25 cellular contexts compared by ENCODE assay signal in the genomic region with DNA sequence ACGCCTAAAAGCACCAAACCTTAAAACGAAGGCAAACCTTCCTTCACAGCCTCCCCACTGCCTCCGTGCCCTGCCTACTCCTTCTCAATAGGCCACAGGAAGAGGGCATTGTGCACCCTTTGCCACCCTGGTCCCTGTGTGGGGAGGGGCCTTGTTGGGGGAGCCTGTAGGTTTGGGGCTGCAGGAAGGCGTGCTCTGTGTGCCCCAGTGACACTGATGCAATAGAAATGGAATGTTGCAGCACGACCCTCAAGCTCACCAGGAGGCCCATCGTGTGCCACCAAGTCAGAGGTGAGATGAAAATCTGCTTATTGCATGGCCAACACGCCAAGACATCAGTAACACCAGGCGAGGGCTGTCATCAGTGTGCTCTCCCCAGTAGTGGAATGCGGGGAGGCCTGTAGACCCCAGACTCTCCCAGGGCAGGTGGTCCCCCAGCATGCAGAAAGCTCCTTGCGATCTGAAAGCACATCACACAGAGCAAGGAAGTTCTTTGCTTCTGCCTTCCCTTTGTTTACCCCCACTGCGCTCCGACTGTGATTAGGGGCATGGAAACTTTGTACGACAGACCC.
A peak's percentile ranks its signal among the peaks of the same experiment; 100 is the strongest.
DNase-seq lines count a peak whose midpoint lies in the region; FAIRE-seq and TF ChIP-seq lines count a peak whose summit lies in the region.
"Had no signal": no experiment of that assay in that cellular context is flagged by ENCODE, and none has a peak within 500 bp of the region (broad histone marks: within the 10 kb centered on the region; RNA-seq: fewer than 3 reads in every experiment).

No MANE protein-coding gene starts in this region.

- no peaks in the 10 kb centered on the region for H3K36me3 Mint-ChIP-seq in Caco-2 (ENCODE audit: insufficient read depth, unreplicated experiment)
- H3K36me3 Mint-ChIP-seq: neural progenitor cell; stimulated activated memory B cell treated with anti-CD40 and anti-IgM and Interleukin-4, amounts not matched to agents 10 μg/mL and 1 μg/mL and 100 μg/mL, for 72 hours had no signal

- H3K4me1 ChIP-seq in H1 (replicated peaks in 1 of 4; ENCODE audit: control insufficient read depth in 3 of 4, insufficient read depth in 4 of 4, low read length in 3 of 4) (peaks cover 6 to 10% (median 8%) of the 10 kb centered on the region in 4 experiments), neuronal stem cell (ENCODE audit: control insufficient read depth in 2 of 2, insufficient read depth in 1 of 2, low read depth in 1 of 2, low read length in 2 of 2) (peaks cover 0 to 11% of the 10 kb centered on the region in 2 donors), vagina (peaks cover 18% of the 10 kb centered on the region), Caco-2 (no peaks in the 10 kb centered on the region), trophoblast cell (ENCODE audit: control insufficient read depth in 1 of 2, insufficient read depth in 2 of 2, low read length in 2 of 2) (peaks cover 9 to 10% of the 10 kb centered on the region in 2 experiments)
- H3K4me1 ChIP-seq: adrenal gland, colonic mucosa, neural progenitor cell, prostate gland had no signal

- H4K5ac ChIP-seq in H1 (ENCODE audit: insufficient read length, low read depth, low read length) = no peak overlapping the region

- POLR2A ChIA-PET in RWPE1 (lab: Yijun Ruan, JAX; ENCODE audit: low non-redundant PET) = no interaction called here
- POLR2A ChIA-PET in H1 (lab: Charles Lee; ENCODE audit: partially characterized antibody) = interaction anchor here (0.6 kb wide), 1 partner anchor 75 kb away, joined by 3 read pairs; no protein-coding TSS in a partner anchor
- POLR2A ChIA-PET in Caco-2 (lab: Charles Lee) = no interaction called here

- H3K79me2 ChIP-seq in H1 (ENCODE audit: control insufficient read depth in 1 of 2, insufficient read depth in 2 of 2, low read length in 2 of 2) (no peaks in the 10 kb centered on the region), trophoblast cell (ENCODE audit: control insufficient read depth, insufficient read depth, low read length, poor library complexity) (no peaks in the 10 kb centered on the region)

- H3K9me3 ChIP-seq in H1 (ENCODE audit: insufficient read depth in 2 of 2, low read depth in 1 of 2, low read length in 1 of 2) = no peaks in the 10 kb centered on the region
- H3K9me3 ChIP-seq in neuronal stem cell (replicated peaks in 1 of 2; ENCODE audit: control insufficient read depth in 2 of 2, insufficient read depth in 1 of 2, low read depth in 1 of 2, low read length in 2 of 2) = peaks cover 0 to 2% of the 10 kb centered on the region in 2 donors
- no peaks in the 10 kb centered on the region for H3K9me3 ChIP-seq in vagina
- no peaks in the 10 kb centered on the region for H3K9me3 ChIP-seq in Caco-2
- peaks cover under 1% of the 10 kb centered on the region for H3K9me3 ChIP-seq in trophoblast cell (ENCODE audit: insufficient read depth, low read depth, low read length)
- H3K9me3 ChIP-seq: adrenal gland, colonic mucosa, lower lobe of right lung, prostate gland, suprapubic skin had no signal

- TF ChIP-seq CTCF in RWPE1 (conservative IDR thresholded peaks at IDR 0.05; ENCODE audit: low read depth) = no peak
- TF ChIP-seq CTCF in H1 (IDR thresholded peaks at IDR 0.05; ENCODE audit: control extremely low read depth in 1 of 3, insufficient read depth in 1 of 3, low read depth in 1 of 3, low read length in 3 of 3) = no peak
- TF ChIP-seq CTCF in vagina (IDR thresholded peaks at IDR 0.05) = no peak
- TF ChIP-seq CTCF in Caco-2 (IDR thresholded peaks at IDR 0.05; ENCODE audit: insufficient read depth in 1 of 2, low read depth in 1 of 2, low read length in 1 of 2, severe bottlenecking in 1 of 2, unreplicated experiment in 1 of 2) = no peak

- H2AFZ ChIP-seq in H1 (ENCODE audit: low read length) (peak overlapping the region; percentile 93; the same call in 1 of the 2 replicates), neuronal stem cell (ENCODE audit: low read length) (no peak overlapping the region), trophoblast cell (ENCODE audit: insufficient read depth, low read length, poor library complexity) (no peak overlapping the region)
- H2AFZ ChIP-seq: neural progenitor cell had no signal

- no peak for TF ChIP-seq RAD21 in H1 (IDR thresholded peaks at IDR 0.05 in 1 of 2, conservative IDR thresholded peaks at IDR 0.05 in 1 of 2; ENCODE audit: low read depth in 2 of 2, low read length in 2 of 2)

- H3K27ac ChIP-seq in RWPE1 (peak overlapping the region; percentile 37), H1 (ENCODE audit: low read depth, low read length) (no peak overlapping the region), neuronal stem cell (replicated peaks; ENCODE audit: low read length) (no peak overlapping the region), vagina (peak overlapping the region; percentile 68), trophoblast cell (ENCODE audit: low read depth, low read length) (no peak overlapping the region)
- H3K27ac ChIP-seq: colonic mucosa, lower lobe of right lung, neural progenitor cell, prostate gland, suprapubic skin had no signal

- H3K79me1 ChIP-seq in H1 (ENCODE audit: low read depth, low read length) = no peaks in the 10 kb centered on the region
- no peaks in the 10 kb centered on the region for H3K79me1 ChIP-seq in neuronal stem cell (ENCODE audit: low read depth, low read length)
- H3K79me1 ChIP-seq in trophoblast cell (ENCODE audit: low read length) = no peaks in the 10 kb centered on the region

- H2BK12ac ChIP-seq in H1 (ENCODE audit: low read depth, low read length) (peak overlapping the region; percentile 52), neuronal stem cell (ENCODE audit: low read length) (peak overlapping the region; percentile 85), trophoblast cell (ENCODE audit: low read length) (no peak overlapping the region)

- no peaks in the 10 kb centered on the region for H3K9me3 Mint-ChIP-seq in Caco-2 (ENCODE audit: unreplicated experiment)
- H3K9me3 Mint-ChIP-seq: stimulated activated memory B cell treated with anti-CD40 and anti-IgM and Interleukin-4, amounts not matched to agents 10 μg/mL and 1 μg/mL and 100 μg/mL, for 72 hours; T-helper 1 cell treated with Interleukin-12 subunit alpha and Interleukin-12 subunit beta and Interleukin-4 antibody, amounts not matched to agents 30 μg/mL and 1 μg/mL, for 36 hours had no signal

- peak overlapping the region; percentile 24; the same call in 1 of the 2 replicates for H2AK5ac ChIP-seq in H1 (ENCODE audit: low read depth, low read length)
- H2AK5ac ChIP-seq in neuronal stem cell (ENCODE audit: low read depth, low read length) = peak overlapping the region; percentile 19
- no peak overlapping the region for H2AK5ac ChIP-seq in trophoblast cell (ENCODE audit: low read length)

- H2BK120ac ChIP-seq in H1 (replicated peaks; ENCODE audit: low read depth, low read length) = no peak overlapping the region
- no peak overlapping the region for H2BK120ac ChIP-seq in neuronal stem cell (ENCODE audit: low read depth, low read length)
- H2BK120ac ChIP-seq in trophoblast cell (ENCODE audit: insufficient read depth, low read length, poor library complexity) = no peak overlapping the region

- H3K18ac ChIP-seq in H1 (ENCODE audit: extremely low read depth, low read length) = peak overlapping the region; percentile 91
- H3K18ac ChIP-seq in neuronal stem cell (ENCODE audit: low read length) = no peak overlapping the region
- no peak overlapping the region for H3K18ac ChIP-seq in trophoblast cell (ENCODE audit: low read length)

- H3K4me3 Mint-ChIP-seq in Caco-2 (ENCODE audit: unreplicated experiment) = no peak overlapping the region
- H3K4me3 Mint-ChIP-seq: neural progenitor cell; stimulated activated memory B cell treated with anti-CD40 and anti-IgM and Interleukin-4, amounts not matched to agents 10 μg/mL and 1 μg/mL and 100 μg/mL, for 72 hours; T-helper 1 cell treated with Interleukin-12 subunit alpha and Interleukin-12 subunit beta and Interleukin-4 antibody, amounts not matched to agents 30 μg/mL and 1 μg/mL, for 36 hours had no signal

- H2BK15ac ChIP-seq in H1 (ENCODE audit: low read length) (0 out of 2 replicates have a peak overlapping the region, but pooled peaks have one; percentile 88), neuronal stem cell (ENCODE audit: low read length) (no peak overlapping the region)

- H3K4me1 Mint-ChIP-seq in Caco-2 (ENCODE audit: low read depth, unreplicated experiment) = peaks cover 6% of the 10 kb centered on the region
- H3K4me1 Mint-ChIP-seq: stimulated activated memory B cell treated with anti-CD40 and anti-IgM and Interleukin-4, amounts not matched to agents 10 μg/mL and 1 μg/mL and 100 μg/mL, for 72 hours had no signal

- TF ChIP-seq EP300 in H1 (IDR thresholded peaks at IDR 0.05; ENCODE audit: borderline replicate concordance in 1 of 2, low read depth in 2 of 2, low read length in 2 of 2) = no peak

- BruUV-seq in Caco-2 (replicated peaks; lab: Mats Ljungman, UMichigan) = no TSS peak

- H3K23me2 ChIP-seq in H1 (ENCODE audit: low read depth, low read length) = no peaks in the 10 kb centered on the region

- H3K27ac Mint-ChIP-seq in Caco-2 (ENCODE audit: unreplicated experiment) = no peak overlapping the region
- H3K27ac Mint-ChIP-seq: stimulated activated memory B cell treated with anti-CD40 and anti-IgM and Interleukin-4, amounts not matched to agents 10 μg/mL and 1 μg/mL and 100 μg/mL, for 72 hours; T-helper 1 cell treated with Interleukin-12 subunit alpha and Interleukin-12 subunit beta and Interleukin-4 antibody, amounts not matched to agents 30 μg/mL and 1 μg/mL, for 36 hours had no signal

- H3K27me3 ChIP-seq in H1 (replicated peaks in 1 of 4; ENCODE audit: control insufficient read depth in 3 of 4, extremely low read depth in 1 of 4, insufficient read depth in 3 of 4, low read length in 3 of 4) = 0 out of 7 replicates have a peak, but pooled peaks cover 0 to 2% (median 0%) of the 10 kb centered on the region in 4 experiments
- H3K27me3 ChIP-seq in neuronal stem cell (ENCODE audit: control insufficient read depth in 3 of 3, insufficient read depth in 3 of 3, low read depth in 1 of 3, low read length in 3 of 3) = peaks cover 0 to 2% (median 0%) of the 10 kb centered on the region in 3 experiments
- no peaks in the 10 kb centered on the region for H3K27me3 ChIP-seq in vagina
- no peaks in the 10 kb centered on the region for H3K27me3 ChIP-seq in Caco-2 (replicated peaks; ENCODE audit: control insufficient read depth, insufficient read depth, low read length)
- no peaks in the 10 kb centered on the region for H3K27me3 ChIP-seq in trophoblast cell (ENCODE audit: insufficient read depth, low read length)
- H3K27me3 ChIP-seq: colonic mucosa, neural progenitor cell, suprapubic skin had no signal

- H3K14ac ChIP-seq in H1 (ENCODE audit: insufficient read length) = no peak overlapping the region
- peak overlapping the region; percentile 32 for H3K14ac ChIP-seq in neuronal stem cell (ENCODE audit: low read length)
- H3K14ac ChIP-seq in trophoblast cell (ENCODE audit: low read length) = no peak overlapping the region

- no peak for FAIRE-seq in H1 (lab: Jason Lieb, UNC)

- DNase-seq in RWPE1 (ENCODE audit: low spot score) = no peak
- no peak for DNase-seq in H1 (ENCODE audit: low read depth in 1 of 2, low spot score in 2 of 2)
- no peak for DNase-seq in neuronal stem cell (ENCODE audit: low spot score)
- DNase-seq in vagina (ENCODE audit: extremely low spot score in 2 of 2) = no peak
- no peak for DNase-seq in iPS-NIHi11 (ENCODE audit: low spot score)
- DNase-seq in Caco-2 = no peak
- DNase-seq in trophoblast cell = no peak
- DNase-seq: activated CD4-positive, alpha-beta T cell treated with anti-CD3 and anti-CD28 coated beads for 4 hours; activated CD8-positive, alpha-beta memory T cell treated with anti-CD3 and anti-CD28 coated beads for 24 hours; activated gamma-delta T cell treated with Interleukin-2 at 50 U/mL for 16 hours; activated T-cell treated with anti-CD3 and anti-CD28 coated beads, Interleukin-2, amount 50 U/mL, for 1 hour; colonic mucosa; KG1; kidney glomerular epithelial cell; lower lobe of right lung; NCI-H1436 treated with DMSO at 0.1 percent for 48 hours; NCI-H510A; NK-92 treated with Interleukin-12 subunit alpha and Interleukin-12 subunit beta, amount 100 ng/mL, for 24 hours; stimulated activated CD4-positive, alpha-beta T cell treated with anti-CD3 and anti-CD28 coated beads, Interleukin-4, amount 100 ng/mL, for 1 hour had no signal

- H4K8ac ChIP-seq in H1 (ENCODE audit: extremely low read depth, insufficient read depth, low read length) = peak overlapping the region; percentile 73
- peak overlapping the region; percentile 97 for H4K8ac ChIP-seq in neuronal stem cell (ENCODE audit: low read depth, low read length)
- no peak overlapping the region for H4K8ac ChIP-seq in trophoblast cell (ENCODE audit: low read depth, low read length)

- H3K4me3 ChIP-seq in H1 (ENCODE audit: extremely low read depth in 1 of 4, insufficient read depth in 2 of 4, low read depth in 3 of 4, low read length in 4 of 4) (no peak overlapping the region), neuronal stem cell (ENCODE audit: low read length in 2 of 2) (no peak overlapping the region), vagina (no peak overlapping the region), Caco-2 (ENCODE audit: low read depth, low read length) (no peak overlapping the region), trophoblast cell (ENCODE audit: low read depth, low read length) (no peak overlapping the region)
- H3K4me3 ChIP-seq: adrenal gland, colonic mucosa, lower lobe of right lung, neural progenitor cell, prostate gland, suprapubic skin had no signal

- H4K12ac ChIP-seq in trophoblast cell (ENCODE audit: low read depth, low read length) = no peak overlapping the region

- no peak overlapping the region for H3K4me2 ChIP-seq in H1 (ENCODE audit: insufficient read depth in 1 of 2, low read depth in 2 of 2, low read length in 2 of 2)
- H3K4me2 ChIP-seq in neuronal stem cell (ENCODE audit: insufficient read depth, low read length, poor library complexity, severe bottlenecking) = no peak overlapping the region
- no peak overlapping the region for H3K4me2 ChIP-seq in trophoblast cell (ENCODE audit: low read length)
- H3K4me2 ChIP-seq: neural progenitor cell had no signal

- no peaks in the 10 kb centered on the region for H3K27me3 Mint-ChIP-seq in Caco-2 (ENCODE audit: insufficient read depth, unreplicated experiment)

- CTCF ChIA-PET in RWPE1 (lab: Yijun Ruan, JAX) (interaction anchor here (0.5 to 0.6 kb wide), 2 partner anchors 9 to 463 kb away, joined by 3 to 6 read pairs; no protein-coding TSS in a partner anchor), H1 (lab: Charles Lee; ENCODE audit: partially characterized antibody) (interaction anchor here (1.4 kb wide), 2 partner anchors 10 to 56 kb away, joined by 4 to 6 read pairs; no protein-coding TSS in a partner anchor), Caco-2 (lab: Charles Lee) (no interaction called here)

- H4K20me1 ChIP-seq in H1 (replicated peaks in 1 of 2; ENCODE audit: control insufficient read depth in 1 of 2, insufficient read depth in 2 of 2, low read length in 2 of 2) = no peaks in the 10 kb centered on the region

- TF ChIP-seq POLR2A in H1 (IDR thresholded peaks at IDR 0.05; ENCODE audit: control extremely low read depth in 1 of 2, low read depth in 2 of 2, low read length in 2 of 2) = no peak
- TF ChIP-seq POLR2A in vagina (IDR thresholded peaks at IDR 0.05) = no peak

- WGBS in H1 (ENCODE audit: extremely low coverage in 1 of 2, insufficient coverage in 1 of 2, insufficient read length in 1 of 2, insufficient replicate concordance in 2 of 2, low coverage in 1 of 2, low lambda C conversion rate in 2 of 2, missing lambda C conversion rate in 1 of 2), 2 experiments = 85% methylated on average over 13 of the region's 13 CpGs; no CpG with 5 or more reads in 1 of the 2 experiments
- no CpG with 5 or more reads among the region's 13 CpGs for WGBS in neuronal stem cell (ENCODE audit: extremely low coverage in 2 of 2, insufficient read length in 2 of 2, insufficient replicate concordance in 1 of 2), 2 donors
- no CpG with 5 or more reads among the region's 13 CpGs for WGBS in trophoblast cell (ENCODE audit: extremely low coverage, insufficient coverage, insufficient read length)

- intact Hi-C loops in vagina (cut with DNase I) = no loop called here
- intact Hi-C loops in Caco-2 (cut with micrococcal nuclease; ENCODE audit: unreplicated experiment) = no loop called here

- H3K56ac ChIP-seq in H1 (replicated peaks; ENCODE audit: insufficient read length, low read depth, low read length) = no peak overlapping the region

- H3K36me3 ChIP-seq in H1 (ENCODE audit: control insufficient read depth in 2 of 4, insufficient read depth in 4 of 4, low read length in 3 of 4) = no peaks in the 10 kb centered on the region
- H3K36me3 ChIP-seq in neuronal stem cell (replicated peaks in 1 of 2; ENCODE audit: control insufficient read depth in 2 of 2, insufficient read depth in 2 of 2, low read length in 2 of 2) = no peaks in the 10 kb centered on the region
- no peaks in the 10 kb centered on the region for H3K36me3 ChIP-seq in vagina
- no peaks in the 10 kb centered on the region for H3K36me3 ChIP-seq in Caco-2 (ENCODE audit: control insufficient read depth, insufficient read depth, low read length)
- H3K36me3 ChIP-seq in trophoblast cell (ENCODE audit: control insufficient read depth in 1 of 2, insufficient read depth in 2 of 2, low read length in 2 of 2) = no peaks in the 10 kb centered on the region
- H3K36me3 ChIP-seq: adrenal gland, colonic mucosa, lower lobe of right lung, neural progenitor cell, prostate gland, suprapubic skin had no signal

- H2BK20ac ChIP-seq in H1 (ENCODE audit: low read length) = peak overlapping the region; percentile 95

- H3K23ac ChIP-seq in H1 (ENCODE audit: insufficient read length) = no peak overlapping the region
- H3K23ac ChIP-seq in neuronal stem cell (ENCODE audit: low read depth, low read length, poor library complexity) = no peak overlapping the region
- H3K23ac ChIP-seq in trophoblast cell (ENCODE audit: low read length) = no peak overlapping the region

- H3K4ac ChIP-seq in H1 (replicated peaks; ENCODE audit: insufficient read length, low read depth, low read length) = no peak overlapping the region
- H3K4ac ChIP-seq in neuronal stem cell (ENCODE audit: low read length) = no peak overlapping the region
- H3K4ac ChIP-seq in trophoblast cell (ENCODE audit: low read depth, low read length) = no peak overlapping the region

- H2BK5ac ChIP-seq in H1 (ENCODE audit: low read depth, low read length) (peak overlapping the region; percentile 88), neuronal stem cell (ENCODE audit: low read length) (no peak overlapping the region), trophoblast cell (ENCODE audit: low read depth, low read length, poor library complexity) (no peak overlapping the region)

- H3K9ac ChIP-seq in H1 (replicated peaks in 1 of 4; ENCODE audit: extremely low read depth in 1 of 4, low read depth in 3 of 4, low read length in 3 of 4) (no peak overlapping the region), neuronal stem cell (ENCODE audit: low read depth, low read length, poor library complexity) (no peak overlapping the region), trophoblast cell (ENCODE audit: low read length) (no peak overlapping the region)
- H3K9ac ChIP-seq: neural progenitor cell had no signal

- H4K91ac ChIP-seq in H1 (replicated peaks; ENCODE audit: insufficient read length, low read length) (peak overlapping the region; percentile 6), neuronal stem cell (ENCODE audit: low read depth, low read length, poor library complexity) (peak overlapping the region; percentile 2), trophoblast cell (ENCODE audit: low read depth, low read length) (no peak overlapping the region)

Comparison
In these comparisons a context has a peak if more than half of its experiments do, and no peak if none do; other contexts are left out.
1. H3K27ac ChIP-seq: peak in RWPE1 (single experiment) and vagina (single experiment); none in H1 (single experiment), neuronal stem cell (single experiment) and trophoblast cell (single experiment).